1 cellular context compared by ENCODE assay signal in genomic region chr10:121310151-121310711, GRCh38.
TF ChIP-seq lines count a peak whose summit lies in the region.

No MANE protein-coding gene starts in this region.

TF ChIP-seq in SK-N-SH, 30 proteins besides CTCF, POLR2A, EP300 and RAD21 (continued from another document):
- TF ChIP-seq SIN3A (IDR thresholded peaks at IDR 0.05; ENCODE audit: borderline replicate concordance, low read depth, low read length) (no peak), FOSL2 (IDR thresholded peaks at IDR 0.05; ENCODE audit: borderline replicate concordance, low read depth) (no peak), MXI1 (IDR thresholded peaks at IDR 0.05; ENCODE audit: low read depth, low read length) (no peak), POLR2AphosphoS5 (IDR thresholded peaks at IDR 0.05; ENCODE audit: low read depth, low read length) (no peak), EZH2phosphoT487 (IDR thresholded peaks at IDR 0.05; ENCODE audit: borderline replicate concordance, low read depth) (no peak), TCF12 (IDR thresholded peaks at IDR 0.05) (no peak)
- TF ChIP-seq, protein P1, sequence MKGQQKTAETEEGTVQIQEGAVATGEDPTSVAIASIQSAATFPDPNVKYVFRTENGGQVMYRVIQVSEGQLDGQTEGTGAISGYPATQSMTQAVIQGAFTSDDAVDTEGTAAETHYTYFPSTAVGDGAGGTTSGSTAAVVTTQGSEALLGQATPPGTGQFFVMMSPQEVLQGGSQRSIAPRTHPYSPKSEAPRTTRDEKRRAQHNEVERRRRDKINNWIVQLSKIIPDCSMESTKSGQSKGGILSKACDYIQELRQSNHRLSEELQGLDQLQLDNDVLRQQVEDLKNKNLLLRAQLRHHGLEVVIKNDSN (IDR thresholded peaks at IDR 0.05; ENCODE audit: borderline replicate concordance, low read depth), result no peak
- TF ChIP-seq, protein P2, sequence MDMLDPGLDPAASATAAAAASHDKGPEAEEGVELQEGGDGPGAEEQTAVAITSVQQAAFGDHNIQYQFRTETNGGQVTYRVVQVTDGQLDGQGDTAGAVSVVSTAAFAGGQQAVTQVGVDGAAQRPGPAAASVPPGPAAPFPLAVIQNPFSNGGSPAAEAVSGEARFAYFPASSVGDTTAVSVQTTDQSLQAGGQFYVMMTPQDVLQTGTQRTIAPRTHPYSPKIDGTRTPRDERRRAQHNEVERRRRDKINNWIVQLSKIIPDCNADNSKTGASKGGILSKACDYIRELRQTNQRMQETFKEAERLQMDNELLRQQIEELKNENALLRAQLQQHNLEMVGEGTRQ (IDR thresholded peaks at IDR 0.05; ENCODE audit: borderline replicate concordance, low read depth, low read length), result no peak
TF ChIP-seq in SK-N-SH: peak in this region for 0.
